ENCODE assay signal across 15 cellular contexts in the genomic region with DNA sequence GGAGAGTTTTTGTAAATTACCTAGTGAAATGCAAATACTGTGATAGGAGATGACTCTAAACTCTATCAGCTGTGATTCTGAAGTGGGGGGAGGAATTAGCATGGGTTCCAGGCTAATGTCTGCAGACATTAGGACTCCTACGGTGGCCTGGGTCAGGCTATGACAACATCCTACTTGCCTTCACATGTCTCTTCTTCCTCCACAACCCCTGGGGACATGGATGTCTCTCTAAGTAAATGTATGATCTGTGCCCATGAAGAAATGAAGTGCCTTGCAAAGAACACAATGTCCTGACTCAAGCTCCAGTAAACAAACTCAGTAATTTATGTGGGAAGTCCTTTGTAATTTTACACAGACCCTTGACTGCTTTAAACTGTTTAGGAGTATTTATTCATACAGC.
DNase-seq lines count a peak whose midpoint lies in the region; ATAC-seq and TF ChIP-seq lines count a peak whose summit lies in the region.
"Had no signal": no experiment of that assay in that cellular context is flagged by ENCODE, and none has a peak within 500 bp of the region (broad histone marks: within the 10 kb centered on the region; RNA-seq: fewer than 3 reads in every experiment).

No MANE protein-coding gene starts in this region.

- H3K27me3 ChIP-seq in foreskin keratinocyte: no peaks in the 10 kb centered on the region

- H3K36me3 Mint-ChIP-seq in MCF 10A (ENCODE audit: insufficient read depth, unreplicated experiment): no peaks in the 10 kb centered on the region
- H3K36me3 Mint-ChIP-seq in activated T-cell treated with anti-CD3 and anti-CD28 coated beads, Interleukin-2, amount 50 U/mL, for 4 hours (ENCODE audit: insufficient read depth): no peaks in the 10 kb centered on the region

- no TSS peak for BruUV-seq in MCF 10A (replicated peaks; lab: Mats Ljungman, UMichigan)

- POLR2A ChIA-PET in MCF 10A (lab: Yijun Ruan, JAX): interaction anchor here (0.9 kb wide), 1 partner anchor 9 kb away, joined by 3 read pairs; no protein-coding TSS in a partner anchor

- no peaks in the 10 kb centered on the region for H3K27me3 Mint-ChIP-seq in MCF 10A (ENCODE audit: insufficient read depth, unreplicated experiment)
- H3K27me3 Mint-ChIP-seq in activated T-cell treated with anti-CD3 and anti-CD28 coated beads, Interleukin-2, amount 50 U/mL, for 4 hours (ENCODE audit: low read depth): peaks cover 10% of the 10 kb centered on the region

- H3K4me3 Mint-ChIP-seq in MCF 10A (ENCODE audit: unreplicated experiment): no peak overlapping the region
- H3K4me3 Mint-ChIP-seq in activated T-cell treated with anti-CD3 and anti-CD28 coated beads, Interleukin-2, amount 50 U/mL, for 4 hours: no peak overlapping the region
- H3K4me3 Mint-ChIP-seq: CD4-positive, alpha-beta T cell; H9 had no signal

- intact Hi-C loops in MCF 10A (cut with micrococcal nuclease): no loop called here

- H3K27ac Mint-ChIP-seq in MCF 10A (ENCODE audit: low read depth, unreplicated experiment): peak overlapping the region; percentile 71
- H3K27ac Mint-ChIP-seq: CD4-positive, alpha-beta T cell had no signal

- peak; percentile 10 to 51 for DNase-seq in NCI-H526 (lab: John Stamatoyannopoulos, UW)
- DNase-seq in MCF 10A (ENCODE audit: unreplicated experiment): peak; percentile 15
- peak; percentile 4 to 16 for DNase-seq in foreskin keratinocyte
- DNase-seq in activated T-cell treated with anti-CD3 and anti-CD28 coated beads, Interleukin-2, amount 50 U/mL, for 4 hours: no peak
- no peak for DNase-seq in GDM1 (lab: John Stamatoyannopoulos, UW)
- DNase-seq in nucleus accumbens (lab: John Stamatoyannopoulos, UW): no peak
- no peak for DNase-seq in NCI-H1436 treated with DMSO at 0.1 percent for 48 hours (lab: John Stamatoyannopoulos, UW)
- DNase-seq: AML-193; CD4-positive, alpha-beta T cell; DMS153; DMS79; GF-D8; H9 had no signal

- no peak for ATAC-seq in foreskin keratinocyte
- ATAC-seq in activated T-cell treated with anti-CD3 and anti-CD28 coated beads, Interleukin-2, amount 50 U/mL, for 4 hours: no peak
- ATAC-seq: A549 had no signal

- H3K27ac ChIP-seq in foreskin keratinocyte: no peak overlapping the region
- H3K27ac ChIP-seq: A549, C4-2B had no signal

- TF ChIP-seq CTCF in MCF 10A (IDR thresholded peaks at IDR 0.05; ENCODE audit: unreplicated experiment) (no peak), foreskin keratinocyte (conservative IDR thresholded peaks at IDR 0.05) (no peak)

- CTCF ChIA-PET in MCF 10A (lab: Yijun Ruan, JAX): no interaction called here

- peaks cover 9% of the 10 kb centered on the region for H3K4me1 Mint-ChIP-seq in MCF 10A (ENCODE audit: insufficient read depth, unreplicated experiment)
- H3K4me1 Mint-ChIP-seq in activated T-cell treated with anti-CD3 and anti-CD28 coated beads, Interleukin-2, amount 50 U/mL, for 4 hours (ENCODE audit: low read depth): no peaks in the 10 kb centered on the region

- no peaks in the 10 kb centered on the region for H3K4me1 ChIP-seq in foreskin keratinocyte
- H3K4me1 ChIP-seq: A549 had no signal

- no peaks in the 10 kb centered on the region for H3K9me3 Mint-ChIP-seq in MCF 10A (ENCODE audit: unreplicated experiment)
- H3K9me3 Mint-ChIP-seq in activated T-cell treated with anti-CD3 and anti-CD28 coated beads, Interleukin-2, amount 50 U/mL, for 4 hours: no peaks in the 10 kb centered on the region

Comparison
In these comparisons a context has a peak if more than half of its experiments do, and no peak if none do; other contexts are left out.
1. DNase-seq: peak in NCI-H526 (2 of 2), MCF 10A (single experiment) and foreskin keratinocyte (2 of 2); none in activated T-cell treated with anti-CD3 and anti-CD28 coated beads, Interleukin-2, amount 50 U/mL, for 4 hours (single experiment), GDM1 (single experiment), nucleus accumbens (0 of 56) and NCI-H1436 treated with DMSO at 0.1 percent for 48 hours (single experiment).